Comparison of ENCODE assay signal across 1 cellular context in the genomic region with DNA sequence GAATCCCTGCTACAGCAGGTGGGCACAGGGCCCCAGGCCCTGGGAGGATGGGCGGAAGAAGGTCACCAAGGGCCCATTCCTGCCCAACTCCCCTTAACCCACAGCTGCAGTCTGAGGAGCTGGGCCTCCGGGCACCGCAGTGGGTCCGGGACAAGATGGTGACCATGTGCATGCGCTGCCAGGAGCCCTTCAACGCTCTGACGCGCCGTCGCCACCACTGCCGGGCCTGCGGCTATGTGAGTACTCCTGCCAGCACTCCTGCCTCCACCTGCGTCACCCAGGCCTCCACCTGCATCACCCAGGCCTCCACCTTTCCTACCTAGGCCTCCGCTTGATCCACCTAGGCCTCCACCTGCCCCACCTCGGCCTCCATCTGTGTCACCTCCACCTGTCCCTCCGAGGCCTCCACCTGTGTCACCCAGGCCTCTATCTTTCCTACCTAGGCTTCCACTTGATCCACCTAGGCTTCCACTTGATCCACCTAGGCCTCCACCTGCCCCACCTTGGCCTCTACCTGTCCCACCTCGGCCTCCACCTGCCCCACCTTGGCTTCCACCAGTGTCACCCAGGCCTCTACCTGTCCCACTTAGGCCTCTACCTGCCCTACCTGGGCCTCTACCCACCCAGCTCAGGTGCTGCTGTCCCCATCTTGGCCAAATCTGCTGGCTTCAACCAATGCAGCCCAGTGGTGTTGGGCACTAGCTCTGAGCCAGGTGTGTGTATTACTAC.
TF ChIP-seq lines count a peak whose summit lies in the region.

No MANE protein-coding gene starts in this region.

TF ChIP-seq in GM23338, 12 proteins besides CTCF, POLR2A, EP300 and RAD21 (continued from another document):
- TF ChIP-seq, protein P1, sequence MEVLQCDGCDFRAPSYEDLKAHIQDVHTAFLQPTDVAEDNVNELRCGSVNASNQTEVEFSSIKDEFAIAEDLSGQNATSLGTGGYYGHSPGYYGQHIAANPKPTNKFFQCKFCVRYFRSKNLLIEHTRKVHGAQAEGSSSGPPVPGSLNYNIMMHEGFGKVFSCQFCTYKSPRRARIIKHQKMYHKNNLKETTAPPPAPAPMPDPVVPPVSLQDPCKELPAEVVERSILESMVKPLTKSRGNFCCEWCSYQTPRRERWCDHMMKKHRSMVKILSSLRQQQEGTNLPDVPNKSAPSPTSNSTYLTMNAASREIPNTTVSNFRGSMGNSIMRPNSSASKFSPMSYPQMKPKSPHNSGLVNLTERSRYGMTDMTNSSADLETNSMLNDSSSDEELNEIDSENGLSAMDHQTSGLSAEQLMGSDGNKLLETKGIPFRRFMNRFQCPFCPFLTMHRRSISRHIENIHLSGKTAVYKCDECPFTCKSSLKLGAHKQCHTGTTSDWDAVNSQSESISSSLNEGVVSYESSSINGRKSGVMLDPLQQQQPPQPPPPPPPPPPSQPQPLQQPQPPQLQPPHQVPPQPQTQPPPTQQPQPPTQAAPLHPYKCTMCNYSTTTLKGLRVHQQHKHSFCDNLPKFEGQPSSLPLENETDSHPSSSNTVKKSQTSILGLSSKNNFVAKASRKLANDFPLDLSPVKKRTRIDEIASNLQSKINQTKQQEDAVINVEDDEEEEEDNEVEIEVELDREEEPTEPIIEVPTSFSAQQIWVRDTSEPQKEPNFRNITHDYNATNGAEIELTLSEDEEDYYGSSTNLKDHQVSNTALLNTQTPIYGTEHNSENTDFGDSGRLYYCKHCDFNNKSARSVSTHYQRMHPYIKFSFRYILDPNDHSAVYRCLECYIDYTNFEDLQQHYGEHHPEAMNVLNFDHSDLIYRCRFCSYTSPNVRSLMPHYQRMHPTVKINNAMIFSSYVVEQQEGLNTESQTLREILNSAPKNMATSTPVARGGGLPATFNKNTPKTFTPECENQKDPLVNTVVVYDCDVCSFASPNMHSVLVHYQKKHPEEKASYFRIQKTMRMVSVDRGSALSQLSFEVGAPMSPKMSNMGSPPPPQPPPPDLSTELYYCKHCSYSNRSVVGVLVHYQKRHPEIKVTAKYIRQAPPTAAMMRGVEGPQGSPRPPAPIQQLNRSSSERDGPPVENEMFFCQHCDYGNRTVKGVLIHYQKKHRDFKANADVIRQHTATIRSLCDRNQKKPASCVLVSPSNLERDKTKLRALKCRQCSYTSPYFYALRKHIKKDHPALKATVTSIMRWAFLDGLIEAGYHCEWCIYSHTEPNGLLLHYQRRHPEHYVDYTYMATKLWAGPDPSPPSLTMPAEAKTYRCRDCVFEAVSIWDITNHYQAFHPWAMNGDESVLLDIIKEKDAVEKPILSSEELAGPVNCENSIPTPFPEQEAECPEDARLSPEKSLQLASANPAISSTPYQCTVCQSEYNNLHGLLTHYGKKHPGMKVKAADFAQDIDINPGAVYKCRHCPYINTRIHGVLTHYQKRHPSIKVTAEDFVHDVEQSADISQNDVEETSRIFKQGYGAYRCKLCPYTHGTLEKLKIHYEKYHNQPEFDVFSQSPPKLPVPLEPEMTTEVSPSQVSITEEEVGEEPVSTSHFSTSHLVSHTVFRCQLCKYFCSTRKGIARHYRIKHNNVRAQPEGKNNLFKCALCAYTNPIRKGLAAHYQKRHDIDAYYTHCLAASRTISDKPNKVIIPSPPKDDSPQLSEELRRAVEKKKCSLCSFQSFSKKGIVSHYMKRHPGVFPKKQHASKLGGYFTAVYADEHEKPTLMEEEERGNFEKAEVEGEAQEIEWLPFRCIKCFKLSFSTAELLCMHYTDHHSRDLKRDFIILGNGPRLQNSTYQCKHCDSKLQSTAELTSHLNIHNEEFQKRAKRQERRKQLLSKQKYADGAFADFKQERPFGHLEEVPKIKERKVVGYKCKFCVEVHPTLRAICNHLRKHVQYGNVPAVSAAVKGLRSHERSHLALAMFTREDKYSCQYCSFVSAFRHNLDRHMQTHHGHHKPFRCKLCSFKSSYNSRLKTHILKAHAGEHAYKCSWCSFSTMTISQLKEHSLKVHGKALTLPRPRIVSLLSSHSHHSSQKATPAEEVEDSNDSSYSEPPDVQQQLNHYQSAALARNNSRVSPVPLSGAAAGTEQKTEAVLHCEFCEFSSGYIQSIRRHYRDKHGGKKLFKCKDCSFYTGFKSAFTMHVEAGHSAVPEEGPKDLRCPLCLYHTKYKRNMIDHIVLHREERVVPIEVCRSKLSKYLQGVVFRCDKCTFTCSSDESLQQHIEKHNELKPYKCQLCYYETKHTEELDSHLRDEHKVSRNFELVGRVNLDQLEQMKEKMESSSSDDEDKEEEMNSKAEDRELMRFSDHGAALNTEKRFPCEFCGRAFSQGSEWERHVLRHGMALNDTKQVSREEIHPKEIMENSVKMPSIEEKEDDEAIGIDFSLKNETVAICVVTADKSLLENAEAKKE (CRISPR knock-in tag; IDR thresholded peaks at IDR 0.05), result no peak
- TF ChIP-seq EZH2phosphoT487 (IDR thresholded peaks at IDR 0.05; ENCODE audit: unreplicated experiment) (no peak), CREB1 (CRISPR knock-in tag; IDR thresholded peaks at IDR 0.05; ENCODE audit: low read depth) (no peak), JUNB (IDR thresholded peaks at IDR 0.05; ENCODE audit: unreplicated experiment) (no peak), ZNF331 (CRISPR knock-in tag; IDR thresholded peaks at IDR 0.05; ENCODE audit: low read depth) (no peak), POLR2AphosphoS5 (IDR thresholded peaks at IDR 0.05; ENCODE audit: low read depth) (no peak), ETS1 (IDR thresholded peaks at IDR 0.05) (no peak), STAT1 (IDR thresholded peaks at IDR 0.05; ENCODE audit: unreplicated experiment) (no peak)
- TF ChIP-seq, protein P2, sequence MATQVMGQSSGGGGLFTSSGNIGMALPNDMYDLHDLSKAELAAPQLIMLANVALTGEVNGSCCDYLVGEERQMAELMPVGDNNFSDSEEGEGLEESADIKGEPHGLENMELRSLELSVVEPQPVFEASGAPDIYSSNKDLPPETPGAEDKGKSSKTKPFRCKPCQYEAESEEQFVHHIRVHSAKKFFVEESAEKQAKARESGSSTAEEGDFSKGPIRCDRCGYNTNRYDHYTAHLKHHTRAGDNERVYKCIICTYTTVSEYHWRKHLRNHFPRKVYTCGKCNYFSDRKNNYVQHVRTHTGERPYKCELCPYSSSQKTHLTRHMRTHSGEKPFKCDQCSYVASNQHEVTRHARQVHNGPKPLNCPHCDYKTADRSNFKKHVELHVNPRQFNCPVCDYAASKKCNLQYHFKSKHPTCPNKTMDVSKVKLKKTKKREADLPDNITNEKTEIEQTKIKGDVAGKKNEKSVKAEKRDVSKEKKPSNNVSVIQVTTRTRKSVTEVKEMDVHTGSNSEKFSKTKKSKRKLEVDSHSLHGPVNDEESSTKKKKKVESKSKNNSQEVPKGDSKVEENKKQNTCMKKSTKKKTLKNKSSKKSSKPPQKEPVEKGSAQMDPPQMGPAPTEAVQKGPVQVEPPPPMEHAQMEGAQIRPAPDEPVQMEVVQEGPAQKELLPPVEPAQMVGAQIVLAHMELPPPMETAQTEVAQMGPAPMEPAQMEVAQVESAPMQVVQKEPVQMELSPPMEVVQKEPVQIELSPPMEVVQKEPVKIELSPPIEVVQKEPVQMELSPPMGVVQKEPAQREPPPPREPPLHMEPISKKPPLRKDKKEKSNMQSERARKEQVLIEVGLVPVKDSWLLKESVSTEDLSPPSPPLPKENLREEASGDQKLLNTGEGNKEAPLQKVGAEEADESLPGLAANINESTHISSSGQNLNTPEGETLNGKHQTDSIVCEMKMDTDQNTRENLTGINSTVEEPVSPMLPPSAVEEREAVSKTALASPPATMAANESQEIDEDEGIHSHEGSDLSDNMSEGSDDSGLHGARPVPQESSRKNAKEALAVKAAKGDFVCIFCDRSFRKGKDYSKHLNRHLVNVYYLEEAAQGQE (IDR thresholded peaks at IDR 0.05; ENCODE audit: unreplicated experiment), result no peak
TF ChIP-seq in GM23338: peak in this region for 0.
